8 cellular contexts compared by ENCODE assay signal in the genomic region with DNA sequence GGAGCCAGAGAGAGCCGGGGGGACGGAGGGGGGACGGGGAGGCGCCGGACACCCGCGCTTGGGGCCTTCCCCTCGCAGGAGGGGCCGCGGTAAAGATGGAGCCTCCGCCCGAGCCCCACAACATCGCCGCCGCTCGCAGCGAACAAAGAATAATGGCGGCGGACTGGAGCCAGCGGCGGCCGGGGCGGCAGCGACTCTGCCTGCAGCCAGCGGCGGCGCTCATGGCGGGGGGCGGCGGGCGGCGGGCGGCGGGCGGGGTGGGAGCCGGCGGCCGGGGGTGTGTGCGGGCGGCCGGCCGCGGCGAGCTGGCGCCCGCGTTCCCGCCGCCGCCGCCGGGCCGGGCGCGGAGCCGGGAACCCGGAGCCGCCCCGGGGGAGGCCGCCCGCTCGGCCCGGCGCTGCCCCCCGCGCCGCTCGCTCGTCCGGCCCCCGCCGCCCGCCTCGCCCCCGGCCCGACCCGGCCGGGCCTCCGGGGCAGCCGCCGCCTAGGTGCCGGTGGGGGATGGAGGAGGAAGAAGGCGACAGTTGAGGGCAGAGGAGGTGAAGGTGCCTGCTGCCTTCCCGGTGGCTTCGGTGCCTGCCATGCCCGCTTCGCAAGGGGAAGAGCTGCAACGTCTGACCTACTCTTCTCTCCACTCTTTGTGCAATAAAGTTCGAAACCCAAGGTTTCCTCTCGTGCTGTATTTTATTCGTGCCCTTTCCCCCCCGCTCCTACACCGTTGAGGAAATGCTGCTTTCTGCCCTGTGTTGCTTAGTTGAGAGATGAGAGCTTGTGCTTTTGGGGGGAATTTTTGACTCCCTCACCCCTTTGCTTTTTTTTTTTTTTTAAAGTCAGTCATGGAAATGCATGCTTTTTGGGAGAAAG. TPM values are rescaled to one million over a fixed set of nuclear protein-coding genes. Genes with fewer than 3 reads are reported as not detected.
DNase-seq lines count a peak whose midpoint lies in the region; ATAC-seq and TF ChIP-seq lines count a peak whose summit lies in the region.

No MANE protein-coding gene starts in this region.

- no peak for TF ChIP-seq EP300 in stomach (IDR thresholded peaks at IDR 0.05)

- TF ChIP-seq CTCF in GM10266 (IDR thresholded peaks at IDR 0.05; ENCODE audit: control insufficient read depth, insufficient read depth, low read depth, missing control alignments) (peak; percentile 32), epithelial cell of esophagus (IDR thresholded peaks at IDR 0.05; ENCODE audit: insufficient read depth, low read depth, low read length, missing control alignments) (no peak), stomach (IDR thresholded peaks at IDR 0.05) (no peak)

- H3K36me3 ChIP-seq in stomach, result no peaks in the 10 kb centered on the region

- H3K4me1 ChIP-seq in stomach, result peaks cover 34 to 62% (median 51%) of the 10 kb centered on the region in 4 donors

- ATAC-seq in HG02870 (IDR thresholded peaks at IDR 0.05; ENCODE audit: unreplicated experiment) (peak; percentile 2), GM18870 (IDR thresholded peaks at IDR 0.05; ENCODE audit: unreplicated experiment) (no peak)

- no peak for TF ChIP-seq POLR2A in stomach (IDR thresholded peaks at IDR 0.05)

- peak overlapping the region; percentile 80 for H3K4me3 ChIP-seq in epithelial cell of esophagus (ENCODE audit: low read length)
- peak overlapping the region; percentile 64 to 90 (median 74) for H3K4me3 ChIP-seq in stomach

- no peaks in the 10 kb centered on the region for H3K9me3 ChIP-seq in stomach

- intact Hi-C loops in stomach (cut with DNase I; ENCODE audit: low total_unique reads), result loop anchor here (10.0 kb wide), 1 partner anchor 94 kb away; the partner anchor contains the start of gene METTL21A

- H3K27ac ChIP-seq in stomach, result peak overlapping the region; percentile 97 to 99 (median 98)

- 0 to 1% (median 0%) methylated on average over 17 to 93 of the region's 93 CpGs for WGBS in stomach, 5 donors

- no peaks in the 10 kb centered on the region for H3K27me3 ChIP-seq in stomach

- DNase-seq in GM10266 (ENCODE audit: extremely low spot score) (peak; percentile 35), NOMO-1 treated with DMSO at 0.1 percent for 48 hours (lab: John Stamatoyannopoulos, UW; ENCODE audit: unreplicated experiment) (peak; percentile 78), activated T-cell treated with anti-CD3 and anti-CD28 coated beads for 1 hour (ENCODE audit: low read depth) (peak; percentile 33), epithelial cell of esophagus (ENCODE audit: low read depth) (peak; percentile 28), myocyte (ENCODE audit: low read depth) (peak; percentile 54), stomach (peak; percentile 54)

RNA-seq across cellular contexts. Expression of gene CREB1, which starts 0.6 kb away (rescaled TPM):
- total RNA-seq in myocyte, result 24.6 and 43.5 TPM in 2 replicates
- 17.7 TPM for polyA plus RNA-seq in myocyte (2012)
- total RNA-seq in stomach, result 10 to 100 TPM; 14.0 to 58.6 (median 20.0) TPM
- polyA plus RNA-seq in stomach, result 10 to 100 TPM in 1 of 3 donors, 1 to 10 TPM in 2; 5.2 to 11.2 (median 5.3) TPM

Comparison
In these comparisons a context has a peak if more than half of its experiments do, and no peak if none do; other contexts are left out.
1. DNase-seq: peak in every context shown above with its lines; median percentile 78 in NOMO-1 treated with DMSO at 0.1 percent for 48 hours; 54 in myocyte; 54 in stomach; 35 in GM10266; 33 in activated T-cell treated with anti-CD3 and anti-CD28 coated beads for 1 hour; 28 in epithelial cell of esophagus.